In genomic region chr14:82861321-82861720, GRCh38 we compare ENCODE assay signal across 1 cellular context.
"Had no signal": no experiment of that assay in that cellular context is flagged by ENCODE, and none has a peak within 500 bp of the region (broad histone marks: within the 10 kb centered on the region; RNA-seq: fewer than 3 reads in every experiment).

No MANE protein-coding gene starts in this region.

- ATAC-seq: GM12878 had no signal

- H3K4me3 ChIP-seq: GM12878 had no signal
